In the genomic region with DNA sequence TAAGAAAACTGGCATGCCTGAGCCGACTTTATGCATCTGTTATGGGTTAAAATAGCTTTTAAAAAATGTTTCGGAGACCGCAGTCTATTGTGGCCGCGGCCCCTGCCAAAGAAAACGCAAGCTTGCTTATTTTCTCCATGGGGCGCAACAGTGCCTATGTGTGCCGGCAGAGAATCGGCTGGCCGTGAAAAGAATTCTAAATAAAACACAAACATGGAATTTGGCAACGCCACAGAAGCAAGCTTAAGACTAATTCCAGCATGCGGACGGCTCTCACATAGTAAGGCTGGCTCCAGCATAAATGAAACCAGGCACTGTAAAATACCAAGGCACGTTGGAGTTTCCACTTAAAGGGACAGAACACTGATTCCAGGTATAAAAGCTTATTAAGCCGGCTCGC, we compare ENCODE assay signal across 1 cellular context.
TF ChIP-seq lines count a peak whose summit lies in the region.

No MANE protein-coding gene starts in this region.

TF ChIP-seq in SK-N-SH, 30 proteins besides CTCF, POLR2A, EP300 and RAD21 (continued from another document):
- TF ChIP-seq, protein P1, sequence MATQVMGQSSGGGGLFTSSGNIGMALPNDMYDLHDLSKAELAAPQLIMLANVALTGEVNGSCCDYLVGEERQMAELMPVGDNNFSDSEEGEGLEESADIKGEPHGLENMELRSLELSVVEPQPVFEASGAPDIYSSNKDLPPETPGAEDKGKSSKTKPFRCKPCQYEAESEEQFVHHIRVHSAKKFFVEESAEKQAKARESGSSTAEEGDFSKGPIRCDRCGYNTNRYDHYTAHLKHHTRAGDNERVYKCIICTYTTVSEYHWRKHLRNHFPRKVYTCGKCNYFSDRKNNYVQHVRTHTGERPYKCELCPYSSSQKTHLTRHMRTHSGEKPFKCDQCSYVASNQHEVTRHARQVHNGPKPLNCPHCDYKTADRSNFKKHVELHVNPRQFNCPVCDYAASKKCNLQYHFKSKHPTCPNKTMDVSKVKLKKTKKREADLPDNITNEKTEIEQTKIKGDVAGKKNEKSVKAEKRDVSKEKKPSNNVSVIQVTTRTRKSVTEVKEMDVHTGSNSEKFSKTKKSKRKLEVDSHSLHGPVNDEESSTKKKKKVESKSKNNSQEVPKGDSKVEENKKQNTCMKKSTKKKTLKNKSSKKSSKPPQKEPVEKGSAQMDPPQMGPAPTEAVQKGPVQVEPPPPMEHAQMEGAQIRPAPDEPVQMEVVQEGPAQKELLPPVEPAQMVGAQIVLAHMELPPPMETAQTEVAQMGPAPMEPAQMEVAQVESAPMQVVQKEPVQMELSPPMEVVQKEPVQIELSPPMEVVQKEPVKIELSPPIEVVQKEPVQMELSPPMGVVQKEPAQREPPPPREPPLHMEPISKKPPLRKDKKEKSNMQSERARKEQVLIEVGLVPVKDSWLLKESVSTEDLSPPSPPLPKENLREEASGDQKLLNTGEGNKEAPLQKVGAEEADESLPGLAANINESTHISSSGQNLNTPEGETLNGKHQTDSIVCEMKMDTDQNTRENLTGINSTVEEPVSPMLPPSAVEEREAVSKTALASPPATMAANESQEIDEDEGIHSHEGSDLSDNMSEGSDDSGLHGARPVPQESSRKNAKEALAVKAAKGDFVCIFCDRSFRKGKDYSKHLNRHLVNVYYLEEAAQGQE (IDR thresholded peaks at IDR 0.05; ENCODE audit: low read depth, low read length): no peak
